In genomic region chr10:60733189-60733815, GRCh38 we compare ENCODE assay signal across 8 cellular contexts. TPM values are rescaled to one million over a fixed set of nuclear protein-coding genes. Genes with fewer than 3 reads are reported as not detected.
A peak's percentile ranks its signal among the peaks of the same experiment; 100 is the strongest.
DNase-seq lines count a peak whose midpoint lies in the region; ATAC-seq and TF ChIP-seq lines count a peak whose summit lies in the region.

No MANE protein-coding gene starts in this region.

- TF ChIP-seq CTCF in GM20000 (IDR thresholded peaks at IDR 0.05; ENCODE audit: extremely low read depth, missing control alignments) = no peak
- peak in 4 of 5 experiments; percentile 22 to 41 (median 30) for TF ChIP-seq CTCF in tibial nerve (IDR thresholded peaks at IDR 0.05)

- H3K36me3 ChIP-seq in HUES6 (ENCODE audit: control insufficient read depth, insufficient read depth, low read length) = no peaks in the 10 kb centered on the region
- no peaks in the 10 kb centered on the region for H3K36me3 ChIP-seq in muscle layer of colon (ENCODE audit: insufficient read depth, low read length)
- no peaks in the 10 kb centered on the region for H3K36me3 ChIP-seq in tibial nerve

- no peak for TF ChIP-seq EP300 in tibial nerve (IDR thresholded peaks at IDR 0.05)

- H3K9ac ChIP-seq in HUES6 (ENCODE audit: low read length) (peak overlapping the region; percentile 74), muscle layer of colon (ENCODE audit: low read length) (no peak overlapping the region)

- peaks cover 39% of the 10 kb centered on the region for H3K4me1 Mint-ChIP-seq in activated CD4-positive, alpha-beta T cell treated with anti-CD3 and anti-CD28 coated beads, Interleukin-2, amount 10 ng/mL, durations not matched to agents 24 days and 14 days
- H3K4me1 Mint-ChIP-seq in effector memory CD8-positive, alpha-beta T cell (ENCODE audit: low read depth in 2 of 2) = peaks cover 16 to 28% of the 10 kb centered on the region in 2 donors

- intact Hi-C loops in activated CD4-positive, alpha-beta T cell treated with anti-CD3 and anti-CD28 coated beads, Interleukin-2, amount 10 ng/mL, durations not matched to agents 24 days and 14 days (cut with micrococcal nuclease) = loop anchor here (5.0 kb wide), 3 partner anchors 66 to 851 kb away; no protein-coding TSS in a partner anchor

- H3K4me1 ChIP-seq in HUES6 (ENCODE audit: control insufficient read depth, insufficient read depth, low read length) (peaks cover 31% of the 10 kb centered on the region), muscle layer of colon (ENCODE audit: insufficient read depth, low read length) (no peaks in the 10 kb centered on the region), tibial nerve (peaks cover 0 to 16% (median 2%) of the 10 kb centered on the region in 4 donors)

- H3K27ac ChIP-seq in HUES6 (ENCODE audit: low read depth, low read length) (peak overlapping the region; percentile 29; the same call in 1 of the 2 replicates), muscle layer of colon (ENCODE audit: low read depth, low read length) (no peak overlapping the region), tibial nerve (peak overlapping the region in 1 of 4 donors; percentile 84)

- H3K4me3 Mint-ChIP-seq in activated CD4-positive, alpha-beta T cell treated with anti-CD3 and anti-CD28 coated beads, Interleukin-2, amount 10 ng/mL, durations not matched to agents 24 days and 14 days = peak overlapping the region; percentile 81
- H3K4me3 Mint-ChIP-seq in effector memory CD8-positive, alpha-beta T cell = peak overlapping the region; percentile 89 to 95

- peaks cover 34% of the 10 kb centered on the region; the same call in 1 of the 2 replicates for H3K27me3 ChIP-seq in HUES6 (ENCODE audit: control insufficient read depth, insufficient read depth, low read length)
- peaks cover 6 to 29% of the 10 kb centered on the region in 2 donors for H3K27me3 ChIP-seq in muscle layer of colon (ENCODE audit: control insufficient read depth in 1 of 2, insufficient read depth in 2 of 2, low read length in 2 of 2)
- peaks cover 0 to 47% of the 10 kb centered on the region in 2 donors for H3K27me3 ChIP-seq in tibial nerve

- WGBS in tibial nerve, 2 donors = 1 to 3% methylated on average over 20 to 40 of the region's 51 CpGs

- H3K27ac Mint-ChIP-seq in activated CD4-positive, alpha-beta T cell treated with anti-CD3 and anti-CD28 coated beads, Interleukin-2, amount 10 ng/mL, durations not matched to agents 24 days and 14 days = peak overlapping the region; percentile 49
- peak overlapping the region in 1 of 2 donors; percentile 92 for H3K27ac Mint-ChIP-seq in effector memory CD8-positive, alpha-beta T cell

- H3K9me3 ChIP-seq in HUES6 (ENCODE audit: control insufficient read depth, insufficient read depth, low read depth, low read length) = no peaks in the 10 kb centered on the region
- H3K9me3 ChIP-seq in muscle layer of colon (ENCODE audit: low read length) = no peaks in the 10 kb centered on the region
- H3K9me3 ChIP-seq in tibial nerve = no peaks in the 10 kb centered on the region

- DNase-seq in D341Med (ENCODE audit: low spot score) (peak; percentile 71), GM20000 (ENCODE audit: low spot score) (peak; percentile 73), tibial nerve (ENCODE audit: low spot score in 2 of 2) (no peak), NCI-H446 treated with DMSO at 0.1 percent for 48 hours (lab: John Stamatoyannopoulos, UW) (no peak)
- peak; percentile 88 for DNase-seq in activated CD4-positive, alpha-beta T cell treated with anti-CD3 and anti-CD28 coated beads, Interleukin-2, amount 10 ng/mL, durations not matched to agents 24 days and 14 days
- peak; percentile 11 to 38 (median 34) for DNase-seq in effector memory CD8-positive, alpha-beta T cell

- TF ChIP-seq POLR2A in tibial nerve (IDR thresholded peaks at IDR 0.05) = no peak

- peak overlapping the region; percentile 63 for H3K4me3 ChIP-seq in HUES6 (ENCODE audit: low read depth, low read length)
- H3K4me3 ChIP-seq in muscle layer of colon (ENCODE audit: low read depth in 1 of 2, low read length in 2 of 2) = peak overlapping the region; percentile 24 to 39
- peak overlapping the region; percentile 26 to 79 (median 58) for H3K4me3 ChIP-seq in tibial nerve

- peak; percentile 76 for ATAC-seq in effector memory CD8-positive, alpha-beta T cell (replicated peaks)

- H3K27me3 Mint-ChIP-seq in activated CD4-positive, alpha-beta T cell treated with anti-CD3 and anti-CD28 coated beads, Interleukin-2, amount 10 ng/mL, durations not matched to agents 24 days and 14 days = peaks cover 2% of the 10 kb centered on the region
- peaks cover 0 to 6% of the 10 kb centered on the region in 2 donors for H3K27me3 Mint-ChIP-seq in effector memory CD8-positive, alpha-beta T cell

- H3K9me3 Mint-ChIP-seq in activated CD4-positive, alpha-beta T cell treated with anti-CD3 and anti-CD28 coated beads, Interleukin-2, amount 10 ng/mL, durations not matched to agents 24 days and 14 days = no peaks in the 10 kb centered on the region
- H3K9me3 Mint-ChIP-seq in effector memory CD8-positive, alpha-beta T cell = no peaks in the 10 kb centered on the region

- H3K36me3 Mint-ChIP-seq in activated CD4-positive, alpha-beta T cell treated with anti-CD3 and anti-CD28 coated beads, Interleukin-2, amount 10 ng/mL, durations not matched to agents 24 days and 14 days (ENCODE audit: low read depth) = no peaks in the 10 kb centered on the region
- H3K36me3 Mint-ChIP-seq in effector memory CD8-positive, alpha-beta T cell (ENCODE audit: insufficient read depth) = no peaks in the 10 kb centered on the region

RNA-seq across cellular contexts. Expression of gene CDK1, which starts 45.0 kb away (rescaled TPM):
- 101 and 105 TPM in 2 replicates for total RNA-seq in activated CD4-positive, alpha-beta T cell treated with anti-CD3 and anti-CD28 coated beads, Interleukin-2, amount 10 ng/mL, durations not matched to agents 24 days and 14 days
- 1 to 10 TPM in 3 of 4 donors, under 1 TPM in 1; 0.66 to 3.5 (median 3.0) TPM for total RNA-seq in tibial nerve

Comparison
In these comparisons a context has a peak if more than half of its experiments do, and no peak if none do; other contexts are left out.
1. DNase-seq: peak in D341Med (single experiment), GM20000 (single experiment), activated CD4-positive, alpha-beta T cell treated with anti-CD3 and anti-CD28 coated beads, Interleukin-2, amount 10 ng/mL, durations not matched to agents 24 days and 14 days (single experiment) and effector memory CD8-positive, alpha-beta T cell (3 of 3); none in tibial nerve (0 of 2) and NCI-H446 treated with DMSO at 0.1 percent for 48 hours (single experiment).
2. RNA of gene CDK1, which starts 45.0 kb away (total RNA-seq): 101 to 105 TPM in activated CD4-positive, alpha-beta T cell treated with anti-CD3 and anti-CD28 coated beads, Interleukin-2, amount 10 ng/mL, durations not matched to agents 24 days and 14 days; 0.66 to 3.5 TPM in tibial nerve; every median in the first group is over 10 times any median in the second.
3. Peak in every context shown above with its lines, with median percentiles within 50 percentile points of each other: H3K4me3 ChIP-seq.